ENCODE assay signal across 1 cellular context in the genomic region with DNA sequence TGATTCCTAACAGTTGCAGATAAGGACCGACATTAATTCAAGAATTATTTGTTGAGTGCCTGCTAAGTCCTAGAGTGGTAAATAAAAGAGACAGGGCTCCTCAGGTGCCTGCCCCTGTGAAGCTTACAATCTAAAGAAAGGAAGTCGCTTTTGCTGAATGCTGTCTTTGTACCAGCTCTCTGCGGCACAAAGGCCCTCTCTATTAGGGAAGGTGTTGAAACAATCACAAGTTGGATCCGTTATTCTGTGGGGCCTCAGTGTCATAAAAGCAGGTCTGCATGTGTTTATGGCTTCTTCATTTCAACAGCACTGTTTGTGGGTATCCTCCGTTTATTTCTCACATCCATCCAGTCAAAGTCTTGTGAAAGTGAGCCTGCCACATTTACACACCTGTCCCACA.
TF ChIP-seq lines count a peak whose summit lies in the region.

No MANE protein-coding gene starts in this region.

TF ChIP-seq in H1, 55 proteins besides CTCF, POLR2A, EP300 and RAD21:
- no peak for TF ChIP-seq ATF2 (IDR thresholded peaks at IDR 0.05; ENCODE audit: low read length)
- TF ChIP-seq SIRT6 (IDR thresholded peaks at IDR 0.05; ENCODE audit: low read length), result no peak
- TF ChIP-seq TAF1 (IDR thresholded peaks at IDR 0.05; ENCODE audit: low read depth, low read length), result no peak
- TF ChIP-seq SP1 (IDR thresholded peaks at IDR 0.05; ENCODE audit: low read depth, low read length), result no peak
- no peak for TF ChIP-seq RNF2 (IDR thresholded peaks at IDR 0.05; ENCODE audit: borderline replicate concordance, low read depth, low read length, missing control alignments, poor library complexity, severe bottlenecking)
- TF ChIP-seq JUND (IDR thresholded peaks at IDR 0.05; ENCODE audit: low read length), result no peak
- no peak for TF ChIP-seq NANOG (IDR thresholded peaks at IDR 0.05; ENCODE audit: insufficient read depth, low read depth, low read length, poor library complexity, severe bottlenecking)
- TF ChIP-seq YY1 (IDR thresholded peaks at IDR 0.05; ENCODE audit: low read depth, low read length), result no peak
- TF ChIP-seq SRF (IDR thresholded peaks at IDR 0.05; ENCODE audit: low read depth, low read length), result no peak
- TF ChIP-seq KDM5A (IDR thresholded peaks at IDR 0.05; ENCODE audit: low read length), result no peak
- TF ChIP-seq POU5F1 (IDR thresholded peaks at IDR 0.05; ENCODE audit: low read depth, low read length), result no peak
- no peak for TF ChIP-seq NRF1 (IDR thresholded peaks at IDR 0.05; ENCODE audit: low read depth, low read length)
- no peak for TF ChIP-seq RXRA (IDR thresholded peaks at IDR 0.05; ENCODE audit: insufficient read depth, low read depth, low read length)
